Comparison of ENCODE assay signal across 1 cellular context in the genomic region with DNA sequence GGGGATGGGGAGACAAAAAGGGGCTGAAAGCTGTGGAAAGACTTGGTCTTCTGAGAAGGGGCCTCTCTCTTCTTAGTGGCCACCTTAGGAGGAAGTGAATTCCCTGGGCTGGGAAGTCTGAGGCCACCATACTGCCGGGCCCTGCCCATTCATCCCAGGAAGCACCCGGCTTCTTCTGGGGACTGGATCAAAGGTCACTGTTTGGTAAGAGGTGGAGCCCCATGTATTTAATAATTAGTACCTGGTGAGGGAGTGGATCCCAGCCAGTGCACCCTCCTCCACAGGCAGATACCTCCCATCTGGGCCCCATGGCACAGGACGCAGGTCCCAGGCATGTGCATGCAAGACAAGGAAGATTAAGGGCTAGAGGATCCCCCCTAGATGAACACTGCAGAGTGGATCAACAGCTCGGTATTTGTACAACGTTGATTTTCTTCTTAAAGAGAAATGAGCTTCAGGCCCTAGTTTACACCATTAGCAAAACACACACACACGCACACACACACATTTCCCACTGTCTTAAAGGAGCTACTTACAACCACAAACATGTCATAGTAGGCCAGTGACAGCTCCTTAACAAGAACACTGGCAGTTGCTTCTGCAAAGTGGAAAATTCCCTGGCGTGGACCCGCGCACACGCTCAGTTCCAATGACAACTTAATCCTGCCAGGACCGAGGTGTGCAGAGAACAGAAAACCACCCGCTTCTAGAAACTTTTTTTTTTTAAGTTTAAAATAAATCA.
TF ChIP-seq lines count a peak whose summit lies in the region.

No MANE protein-coding gene starts in this region.

TF ChIP-seq in WTC11, 78 proteins besides CTCF, POLR2A, EP300 and RAD21 (continued from another document):
- TF ChIP-seq, protein P1, sequence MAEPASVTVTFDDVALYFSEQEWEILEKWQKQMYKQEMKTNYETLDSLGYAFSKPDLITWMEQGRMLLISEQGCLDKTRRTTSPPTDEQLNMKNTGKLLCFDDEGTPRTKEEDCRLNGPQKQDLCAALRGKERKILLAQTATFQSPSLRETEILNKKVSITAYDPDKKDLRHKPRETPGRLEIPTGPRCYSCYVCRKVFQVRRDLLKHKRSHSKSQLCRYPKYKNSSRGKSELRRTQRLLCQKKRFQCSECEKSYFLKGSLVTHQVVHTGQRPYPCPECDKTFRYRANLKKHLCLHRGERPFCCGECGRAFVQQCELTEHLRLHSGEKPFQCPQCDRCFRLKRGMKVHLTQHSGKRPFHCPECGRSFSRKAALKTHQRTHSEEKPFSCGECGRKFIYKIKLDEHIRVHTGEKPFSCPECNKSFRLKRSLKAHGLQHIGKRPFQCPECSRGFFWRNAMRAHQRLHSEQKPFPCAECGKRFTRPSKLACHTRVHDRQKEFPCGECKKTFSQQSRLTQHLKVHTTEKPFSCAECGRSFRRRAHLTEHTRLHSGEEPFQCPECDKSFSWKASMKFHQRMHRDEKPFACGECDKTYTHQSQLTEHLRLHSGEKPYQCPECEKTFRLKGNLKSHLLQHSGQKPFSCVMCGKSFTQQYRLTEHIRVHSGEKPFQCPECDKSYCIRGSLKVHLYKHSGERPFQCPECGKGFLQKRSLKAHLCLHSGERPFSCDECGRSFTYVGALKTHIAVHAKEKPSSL (CRISPR knock-in tag; conservative IDR thresholded peaks at IDR 0.05): no peak
- TF ChIP-seq HMGXB4 (CRISPR knock-in tag; IDR thresholded peaks at IDR 0.05) (no peak), PRRX2 (CRISPR knock-in tag; IDR thresholded peaks at IDR 0.05) (no peak)
- TF ChIP-seq, protein P2, sequence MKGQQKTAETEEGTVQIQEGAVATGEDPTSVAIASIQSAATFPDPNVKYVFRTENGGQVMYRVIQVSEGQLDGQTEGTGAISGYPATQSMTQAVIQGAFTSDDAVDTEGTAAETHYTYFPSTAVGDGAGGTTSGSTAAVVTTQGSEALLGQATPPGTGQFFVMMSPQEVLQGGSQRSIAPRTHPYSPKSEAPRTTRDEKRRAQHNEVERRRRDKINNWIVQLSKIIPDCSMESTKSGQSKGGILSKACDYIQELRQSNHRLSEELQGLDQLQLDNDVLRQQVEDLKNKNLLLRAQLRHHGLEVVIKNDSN (CRISPR knock-in tag; IDR thresholded peaks at IDR 0.05): no peak
- TF ChIP-seq, protein P3, sequence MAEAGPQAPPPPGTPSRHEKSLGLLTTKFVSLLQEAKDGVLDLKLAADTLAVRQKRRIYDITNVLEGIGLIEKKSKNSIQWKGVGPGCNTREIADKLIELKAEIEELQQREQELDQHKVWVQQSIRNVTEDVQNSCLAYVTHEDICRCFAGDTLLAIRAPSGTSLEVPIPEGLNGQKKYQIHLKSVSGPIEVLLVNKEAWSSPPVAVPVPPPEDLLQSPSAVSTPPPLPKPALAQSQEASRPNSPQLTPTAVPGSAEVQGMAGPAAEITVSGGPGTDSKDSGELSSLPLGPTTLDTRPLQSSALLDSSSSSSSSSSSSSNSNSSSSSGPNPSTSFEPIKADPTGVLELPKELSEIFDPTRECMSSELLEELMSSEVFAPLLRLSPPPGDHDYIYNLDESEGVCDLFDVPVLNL (CRISPR knock-in tag; IDR thresholded peaks at IDR 0.05; ENCODE audit: borderline replicate concordance, low read depth): no peak
